ENCODE assay signal across 25 cellular contexts in the genomic region with DNA sequence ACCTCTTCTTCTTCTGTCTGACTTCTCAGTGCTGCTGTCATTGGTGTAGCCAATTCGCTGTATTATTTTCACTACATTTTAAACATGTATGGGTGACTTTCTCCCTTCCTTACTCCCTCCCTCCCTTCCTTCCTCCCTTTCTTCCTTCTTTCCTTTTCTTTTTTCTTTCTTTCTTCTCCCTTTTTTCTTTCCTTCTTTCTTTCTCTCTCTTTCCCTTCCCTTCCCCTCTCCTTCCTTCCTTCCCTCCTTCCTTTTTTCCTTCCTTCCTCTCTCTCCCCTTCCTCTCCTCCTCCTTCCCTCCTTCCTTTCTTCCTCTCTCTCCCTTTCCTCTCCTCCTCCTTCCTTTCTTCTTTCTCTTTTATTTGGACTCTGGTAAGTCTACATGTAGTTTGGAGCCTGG.
"Had no signal": no experiment of that assay in that cellular context is flagged by ENCODE, and none has a peak within 500 bp of the region (broad histone marks: within the 10 kb centered on the region; RNA-seq: fewer than 3 reads in every experiment).

No MANE protein-coding gene starts in this region.

- DNase-seq: hypothalamus; immature natural killer cell; kidney; left ventricle myocardium inferior; midbrain; mucosa of descending colon; naive thymus-derived CD4-positive, alpha-beta T cell; pancreas; posterior cingulate gyrus; retina; right cardiac atrium; sigmoid colon; small intestine; spleen; stimulated activated CD4-positive, alpha-beta T cell treated with anti-CD3 and anti-CD28 coated beads, Interleukin-4, amount 100 ng/mL, for 24 hours; stimulated activated naive CD4-positive, alpha-beta T cell; tibial artery; uterus had no signal

- H3K4me1 ChIP-seq: left ventricle myocardium inferior, pancreas, prostate gland, sigmoid colon, spleen, suprapubic skin, tibial artery, uterus had no signal

- H3K27ac ChIP-seq: left ventricle myocardium inferior, pancreas, prostate gland, sigmoid colon, spleen, suprapubic skin, thoracic aorta, tibial artery, uterus had no signal

- H3K27me3 ChIP-seq: uterus had no signal

- FAIRE-seq: islet of Langerhans, kidney, pancreas, small intestine had no signal

- H3K9me3 ChIP-seq: left ventricle myocardium inferior, mucosa of descending colon, pancreas, prostate gland, sigmoid colon, spleen, suprapubic skin, thoracic aorta, tibial artery, uterus had no signal

- ATAC-seq: mucosa of descending colon; naive thymus-derived CD4-positive, alpha-beta T cell; natural killer cell treated with Interleukin-12 subunit alpha and Interleukin-12 subunit beta and Interleukin-15 and Interleukin-18, amount 100 ng/mL, for 72 hours; pancreas; right cardiac atrium; stimulated activated effector memory CD8-positive, alpha-beta T cell treated with anti-CD3 and anti-CD28 coated beads, Interleukin-12 subunit alpha, Interleukin-12 subunit beta, amount 100 ng/mL, for 72 hours had no signal

- H3K4me3 ChIP-seq: left ventricle myocardium inferior, lung, mucosa of descending colon, pancreas, prostate gland, sigmoid colon, spleen, suprapubic skin, thoracic aorta, tibial artery, uterus had no signal

- H3K36me3 ChIP-seq: left ventricle myocardium inferior, pancreas, prostate gland, sigmoid colon, spleen, suprapubic skin, thoracic aorta, tibial artery, uterus had no signal
